ENCODE assay signal across 8 cellular contexts in the genomic region with DNA sequence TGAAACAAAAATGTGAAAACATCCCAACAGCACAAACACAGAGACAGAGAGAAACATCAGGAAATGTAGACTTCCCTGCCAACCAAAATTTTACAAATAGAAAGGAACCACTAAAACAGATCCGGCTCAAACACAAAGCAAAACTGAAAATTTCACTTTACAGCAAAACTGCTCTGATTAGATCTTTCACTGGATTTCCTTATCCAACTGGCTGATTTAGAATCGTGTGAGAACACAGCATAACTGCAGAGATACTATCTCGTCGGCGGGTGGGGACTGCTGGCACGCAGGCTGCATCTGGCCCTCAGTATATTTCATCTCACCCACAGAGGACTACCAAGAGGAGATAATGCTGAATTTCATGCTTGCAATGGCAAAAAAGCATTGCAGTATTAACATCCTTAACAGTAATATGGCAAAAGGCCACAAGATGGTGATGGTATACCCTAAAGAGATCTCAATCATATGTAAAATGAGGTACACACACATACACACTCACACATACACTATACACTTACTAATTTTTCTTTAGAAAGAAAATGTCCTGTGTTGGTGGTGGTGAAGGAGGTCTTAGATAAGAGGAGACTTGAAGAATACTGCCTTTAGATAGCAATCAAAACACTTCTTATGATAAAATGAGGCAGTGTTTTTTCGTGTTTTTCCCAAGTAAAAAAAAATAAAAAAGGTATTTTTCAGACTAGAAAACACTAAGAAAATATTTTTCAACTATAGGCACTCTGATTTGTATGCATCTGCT. TPM values are rescaled to one million over a fixed set of nuclear protein-coding genes. Genes with fewer than 3 reads are reported as not detected.
DNase-seq lines count a peak whose midpoint lies in the region; ATAC-seq lines count a peak whose summit lies in the region.

No MANE protein-coding gene starts in this region.

- peak overlapping the region; percentile 89 for H3K27ac Mint-ChIP-seq in activated T-cell treated with anti-CD3 and anti-CD28 coated beads, Interleukin-2, amount 50 U/mL, for 24 hours

- H3K27me3 ChIP-seq in trophoblast cell (ENCODE audit: insufficient read depth, low read length): no peaks in the 10 kb centered on the region

- no peak overlapping the region for H3K18ac ChIP-seq in trophoblast cell (ENCODE audit: low read length)

- H3K79me2 ChIP-seq in trophoblast cell (ENCODE audit: control insufficient read depth, insufficient read depth, low read length, poor library complexity): no peaks in the 10 kb centered on the region

- peaks cover 15% of the 10 kb centered on the region for H3K4me1 Mint-ChIP-seq in activated T-cell treated with anti-CD3 and anti-CD28 coated beads, Interleukin-2, amount 50 U/mL, for 24 hours (ENCODE audit: low read depth)

- H3K27me3 Mint-ChIP-seq in activated T-cell treated with anti-CD3 and anti-CD28 coated beads, Interleukin-2, amount 50 U/mL, for 24 hours: no peaks in the 10 kb centered on the region

- no peak overlapping the region for H3K23ac ChIP-seq in trophoblast cell (ENCODE audit: low read length)

- no peaks in the 10 kb centered on the region for H3K4me1 ChIP-seq in trophoblast cell (ENCODE audit: control insufficient read depth in 1 of 2, insufficient read depth in 2 of 2, low read length in 2 of 2)

- H3K14ac ChIP-seq in trophoblast cell (ENCODE audit: low read length): no peak overlapping the region

- H3K9me3 Mint-ChIP-seq in activated T-cell treated with anti-CD3 and anti-CD28 coated beads, Interleukin-2, amount 50 U/mL, for 24 hours: no peaks in the 10 kb centered on the region

- H2BK120ac ChIP-seq in trophoblast cell (ENCODE audit: insufficient read depth, low read length, poor library complexity): no peak overlapping the region

- H3K4me2 ChIP-seq in trophoblast cell (ENCODE audit: low read length): no peak overlapping the region

- no peaks in the 10 kb centered on the region for H3K9me3 ChIP-seq in trophoblast cell (ENCODE audit: insufficient read depth, low read depth, low read length)

- no peak overlapping the region for H4K12ac ChIP-seq in trophoblast cell (ENCODE audit: low read depth, low read length)

- H2AFZ ChIP-seq in trophoblast cell (ENCODE audit: insufficient read depth, low read length, poor library complexity): no peak overlapping the region

- H4K8ac ChIP-seq in trophoblast cell (ENCODE audit: low read depth, low read length): no peak overlapping the region

- no CpG with 5 or more reads among the region's 7 CpGs for WGBS in trophoblast cell (ENCODE audit: extremely low coverage, insufficient coverage, insufficient read length)

- H3K4me3 ChIP-seq in trophoblast cell (ENCODE audit: low read depth, low read length): no peak overlapping the region

- no peak overlapping the region for H4K91ac ChIP-seq in trophoblast cell (ENCODE audit: low read depth, low read length)

- H3K9ac ChIP-seq in trophoblast cell (ENCODE audit: low read length): no peak overlapping the region

- H3K36me3 Mint-ChIP-seq in activated T-cell treated with anti-CD3 and anti-CD28 coated beads, Interleukin-2, amount 50 U/mL, for 24 hours (ENCODE audit: low read depth): no peaks in the 10 kb centered on the region

- no peak overlapping the region for H2BK5ac ChIP-seq in trophoblast cell (ENCODE audit: low read depth, low read length, poor library complexity)

- no peak overlapping the region for H3K27ac ChIP-seq in trophoblast cell (ENCODE audit: low read depth, low read length)

- ATAC-seq in GM19438 (IDR thresholded peaks at IDR 0.05; ENCODE audit: low read depth, unreplicated experiment) (peak; percentile 96), HG03460 (IDR thresholded peaks at IDR 0.05; ENCODE audit: unreplicated experiment) (peak; percentile 93)

- peak; percentile 68 for DNase-seq in DMS153 treated with DMSO at 0.1 percent for 48 hours (lab: John Stamatoyannopoulos, UW; ENCODE audit: unreplicated experiment)
- peak; percentile 71 for DNase-seq in NOMO-1 treated with dmso at 0.1 percent for 144 hours (lab: John Stamatoyannopoulos, UW; ENCODE audit: unreplicated experiment)
- peak; percentile 55 for DNase-seq in activated T-cell treated with anti-CD3 and anti-CD28 coated beads, Interleukin-2, amount 50 U/mL, for 24 hours
- peak; percentile 81 for DNase-seq in fibroblast of the conjunctiva (ENCODE audit: low read depth)
- peak; percentile 87 to 90 for DNase-seq in trophoblast cell
- no peak for DNase-seq in NCI-H187 (lab: John Stamatoyannopoulos, UW)

- no peak overlapping the region for H2AK5ac ChIP-seq in trophoblast cell (ENCODE audit: low read length)

- H2BK12ac ChIP-seq in trophoblast cell (ENCODE audit: low read length): no peak overlapping the region

- no peak overlapping the region for H3K4ac ChIP-seq in trophoblast cell (ENCODE audit: low read depth, low read length)

- H3K79me1 ChIP-seq in trophoblast cell (ENCODE audit: low read length): no peaks in the 10 kb centered on the region

- H3K4me3 Mint-ChIP-seq in activated T-cell treated with anti-CD3 and anti-CD28 coated beads, Interleukin-2, amount 50 U/mL, for 24 hours: peak overlapping the region; percentile 56

- H3K36me3 ChIP-seq in trophoblast cell (ENCODE audit: control insufficient read depth in 1 of 2, insufficient read depth in 2 of 2, low read length in 2 of 2): no peaks in the 10 kb centered on the region

RNA-seq across cellular contexts. Expression of a gene that starts 10.6 kb away (rescaled TPM):
- 18.0 and 19.2 TPM in 2 replicates for polyA plus RNA-seq in trophoblast cell (2013)

RNA-seq across cellular contexts. Expression of a gene that starts 36.8 kb away (rescaled TPM):
- 47.6 TPM in 2 replicates for polyA plus RNA-seq in trophoblast cell (2013)

Comparison
In these comparisons a context has a peak if more than half of its experiments do, and no peak if none do; other contexts are left out.
1. DNase-seq: peak in DMS153 treated with DMSO at 0.1 percent for 48 hours (single experiment), NOMO-1 treated with dmso at 0.1 percent for 144 hours (single experiment), activated T-cell treated with anti-CD3 and anti-CD28 coated beads, Interleukin-2, amount 50 U/mL, for 24 hours (single experiment), fibroblast of the conjunctiva (single experiment) and trophoblast cell (2 of 2); none in NCI-H187 (0 of 2).